10 cellular contexts compared by ENCODE assay signal in the genomic region with DNA sequence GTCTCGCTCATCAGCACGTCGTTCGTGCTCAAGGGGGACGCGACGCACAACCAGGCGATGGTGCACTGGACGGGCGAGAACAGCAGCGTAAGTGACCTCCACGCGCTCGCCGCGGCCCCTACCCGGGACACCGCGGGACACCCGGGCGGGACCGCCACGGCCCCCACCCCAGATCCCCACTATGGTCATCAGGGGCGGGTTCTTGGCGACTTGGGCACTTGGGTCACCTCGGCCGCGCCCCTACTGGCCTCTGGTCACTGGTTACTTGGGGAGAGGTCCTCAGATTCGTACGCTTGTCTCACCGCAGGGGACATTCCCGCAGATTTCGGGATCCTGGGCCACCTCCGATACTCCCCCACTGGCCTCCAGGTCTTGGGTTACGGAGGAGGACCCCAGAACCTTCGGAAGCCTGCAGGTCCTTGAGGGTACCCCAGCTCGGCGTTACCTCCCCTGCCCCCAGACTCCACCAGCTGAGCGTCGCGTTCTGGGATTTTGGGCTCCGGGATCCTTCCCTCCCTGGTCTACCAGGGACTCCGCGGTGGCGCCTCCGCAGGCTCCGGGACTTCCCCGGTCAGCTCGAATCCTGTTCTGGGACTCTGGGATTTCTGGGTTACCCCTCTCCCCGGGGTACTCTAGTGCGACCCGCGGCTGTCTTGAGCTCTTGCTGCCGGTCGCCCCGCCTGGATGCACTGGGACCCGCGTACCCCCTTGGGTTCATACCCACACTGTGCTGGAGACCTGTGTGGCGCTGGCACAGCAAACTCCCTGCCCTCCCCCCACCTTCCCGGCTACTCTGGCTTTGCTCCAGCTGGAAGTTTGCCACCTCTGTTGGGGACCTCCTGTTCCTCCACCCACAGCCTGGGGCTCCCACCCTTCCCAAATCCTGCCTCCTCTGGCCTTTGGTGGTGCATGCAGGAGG. TPM values are rescaled to one million over a fixed set of nuclear protein-coding genes. Genes with fewer than 3 reads are reported as not detected.
DNase-seq lines count a peak whose midpoint lies in the region; ATAC-seq, FAIRE-seq and TF ChIP-seq lines count a peak whose summit lies in the region.
"Had no signal": no experiment of that assay in that cellular context is flagged by ENCODE, and none has a peak within 500 bp of the region (broad histone marks: within the 10 kb centered on the region; RNA-seq: fewer than 3 reads in every experiment).

No MANE protein-coding gene starts in this region.

- H3K27ac Mint-ChIP-seq in activated naive CD8-positive, alpha-beta T cell, result no peak overlapping the region
- no peak overlapping the region for H3K27ac Mint-ChIP-seq in activated naive CD8-positive, alpha-beta T cell treated with anti-CD3 and anti-CD28 coated beads, Interleukin-2, amount 50 U/mL, for 24 hours
- no peak overlapping the region for H3K27ac Mint-ChIP-seq in endodermal cell
- H3K27ac Mint-ChIP-seq in naive B cell, result no peak overlapping the region

- H3K36me3 ChIP-seq in endodermal cell (ENCODE audit: control insufficient read depth, insufficient read depth, low read length) (no peaks in the 10 kb centered on the region), vagina (no peaks in the 10 kb centered on the region)

- no peak for FAIRE-seq in HTR-8/SVneo (lab: Jason Lieb, UNC)

- no peaks in the 10 kb centered on the region for H3K9me3 ChIP-seq in endodermal cell (ENCODE audit: control insufficient read depth, low read length)
- H3K9me3 ChIP-seq in vagina, result no peaks in the 10 kb centered on the region

- DNase-seq in activated naive CD8-positive, alpha-beta T cell treated with anti-CD3 and anti-CD28 coated beads, Interleukin-2, amount 50 U/mL, for 24 hours, result no peak
- DNase-seq in endodermal cell (peak; percentile 77), naive B cell (no peak), vagina (ENCODE audit: extremely low spot score in 2 of 2) (peak; percentile 86 to 91), HTR-8/SVneo (ENCODE audit: insufficient read length, low spot score) (no peak)
- DNase-seq in stimulated activated CD4-positive, alpha-beta T cell treated with anti-CD3 and anti-CD28 coated beads, Interleukin-4, amount 100 ng/mL, for 24 hours, result no peak
- DNase-seq: DND-41 had no signal

- no peak overlapping the region for H3K9ac ChIP-seq in endodermal cell (ENCODE audit: extremely low read depth, low read length, poor library complexity, severe bottlenecking)

- H3K4me3 Mint-ChIP-seq in activated naive CD8-positive, alpha-beta T cell, result peak overlapping the region; percentile 40
- no peak overlapping the region for H3K4me3 Mint-ChIP-seq in activated naive CD8-positive, alpha-beta T cell treated with anti-CD3 and anti-CD28 coated beads, Interleukin-2, amount 50 U/mL, for 24 hours
- H3K4me3 Mint-ChIP-seq in endodermal cell (peak overlapping the region; percentile 48), naive B cell (peak overlapping the region in 6 of 8 donors; percentile 16 to 63 (median 34))

- TF ChIP-seq CTCF in endodermal cell (conservative IDR thresholded peaks at IDR 0.05) (peak; percentile 37), vagina (IDR thresholded peaks at IDR 0.05) (peak in 1 of 3 experiments; percentile 13)

- H3K27ac ChIP-seq in endodermal cell (ENCODE audit: low read depth, low read length), result no peak overlapping the region
- peak overlapping the region; percentile 26 for H3K27ac ChIP-seq in vagina

- H3K4me3 ChIP-seq in endodermal cell (ENCODE audit: low read length), result peak overlapping the region; percentile 72
- H3K4me3 ChIP-seq in vagina, result peak overlapping the region; percentile 51 to 69

- intact Hi-C loops in vagina (cut with DNase I), result loop anchor here (1.0 to 5.0 kb wide), 3 partner anchors 104 to 524 kb away; no protein-coding TSS in a partner anchor

- WGBS in endodermal cell (ENCODE audit: insufficient coverage in 1 of 2, insufficient read length in 1 of 2), 2 experiments, result 4 to 8% methylated on average over 21 to 60 of the region's 60 CpGs

- TF ChIP-seq POLR2A in vagina (IDR thresholded peaks at IDR 0.05), result no peak

- H3K4me1 Mint-ChIP-seq in activated naive CD8-positive, alpha-beta T cell (ENCODE audit: low read depth), result no peaks in the 10 kb centered on the region
- no peaks in the 10 kb centered on the region for H3K4me1 Mint-ChIP-seq in activated naive CD8-positive, alpha-beta T cell treated with anti-CD3 and anti-CD28 coated beads, Interleukin-2, amount 50 U/mL, for 24 hours
- peaks cover 8% of the 10 kb centered on the region for H3K4me1 Mint-ChIP-seq in endodermal cell
- H3K4me1 Mint-ChIP-seq in naive B cell, result peaks cover 0 to 5% (median 5%) of the 10 kb centered on the region in 3 donors

- H3K27me3 Mint-ChIP-seq in activated naive CD8-positive, alpha-beta T cell, result peaks cover 24% of the 10 kb centered on the region
- peaks cover 50% of the 10 kb centered on the region for H3K27me3 Mint-ChIP-seq in activated naive CD8-positive, alpha-beta T cell treated with anti-CD3 and anti-CD28 coated beads, Interleukin-2, amount 50 U/mL, for 24 hours
- peaks cover 82% of the 10 kb centered on the region for H3K27me3 Mint-ChIP-seq in endodermal cell (ENCODE audit: insufficient read depth)
- peaks cover 35 to 78% (median 74%) of the 10 kb centered on the region in 3 donors for H3K27me3 Mint-ChIP-seq in naive B cell

- H3K4me1 ChIP-seq in endodermal cell (ENCODE audit: control insufficient read depth, insufficient read depth, low read length), result peaks cover 5% of the 10 kb centered on the region
- H3K4me1 ChIP-seq in vagina, result peaks cover 17% of the 10 kb centered on the region

- ATAC-seq in activated naive CD8-positive, alpha-beta T cell treated with anti-CD3 and anti-CD28 coated beads, Interleukin-2, amount 50 U/mL, for 24 hours, result no peak
- no peak for ATAC-seq in naive B cell (ENCODE audit: low read depth in 2 of 2)
- ATAC-seq in HG03139 (IDR thresholded peaks at IDR 0.05; ENCODE audit: unreplicated experiment), result no peak

- peaks cover 83% of the 10 kb centered on the region for H3K27me3 ChIP-seq in endodermal cell (ENCODE audit: control insufficient read depth, insufficient read depth, low read length, poor library complexity, severe bottlenecking)
- H3K27me3 ChIP-seq in vagina, result no peaks in the 10 kb centered on the region

- no peaks in the 10 kb centered on the region for H3K36me3 Mint-ChIP-seq in activated naive CD8-positive, alpha-beta T cell
- no peaks in the 10 kb centered on the region for H3K36me3 Mint-ChIP-seq in activated naive CD8-positive, alpha-beta T cell treated with anti-CD3 and anti-CD28 coated beads, Interleukin-2, amount 50 U/mL, for 24 hours (ENCODE audit: low read depth)
- H3K36me3 Mint-ChIP-seq in endodermal cell (ENCODE audit: low read depth) (no peaks in the 10 kb centered on the region), naive B cell (no peaks in the 10 kb centered on the region)

- H3K9me3 Mint-ChIP-seq in activated naive CD8-positive, alpha-beta T cell (ENCODE audit: low read depth), result no peaks in the 10 kb centered on the region
- H3K9me3 Mint-ChIP-seq in activated naive CD8-positive, alpha-beta T cell treated with anti-CD3 and anti-CD28 coated beads, Interleukin-2, amount 50 U/mL, for 24 hours, result no peaks in the 10 kb centered on the region
- no peaks in the 10 kb centered on the region for H3K9me3 Mint-ChIP-seq in endodermal cell
- no peaks in the 10 kb centered on the region for H3K9me3 Mint-ChIP-seq in naive B cell

RNA-seq across cellular contexts. Expression of a gene that starts 1.0 kb away (rescaled TPM):
- total RNA-seq in endodermal cell (1 to 10 TPM; 1.4 to 1.9 TPM), vagina (5.4 TPM)
- 10.6 TPM for polyA plus RNA-seq in endodermal cell (2013, experiment 1 of 2)
- polyA plus RNA-seq in endodermal cell (2013, experiment 2 of 2), result 9.6 TPM
- polyA plus RNA-seq in naive B cell (ENCODE audit: low read depth in 6 of 6), result not detected
- total RNA-seq: pulmonary artery endothelial cell had no signal

Comparison
In these comparisons a context has a peak if more than half of its experiments do, and no peak if none do; other contexts are left out.
1. DNase-seq: peak in endodermal cell (single experiment) and vagina (2 of 2); none in activated naive CD8-positive, alpha-beta T cell treated with anti-CD3 and anti-CD28 coated beads, Interleukin-2, amount 50 U/mL, for 24 hours (single experiment), naive B cell (single experiment), stimulated activated CD4-positive, alpha-beta T cell treated with anti-CD3 and anti-CD28 coated beads, Interleukin-4, amount 100 ng/mL, for 24 hours (single experiment) and HTR-8/SVneo (single experiment).